Comparison of ENCODE assay signal across 22 cellular contexts in the genomic region with DNA sequence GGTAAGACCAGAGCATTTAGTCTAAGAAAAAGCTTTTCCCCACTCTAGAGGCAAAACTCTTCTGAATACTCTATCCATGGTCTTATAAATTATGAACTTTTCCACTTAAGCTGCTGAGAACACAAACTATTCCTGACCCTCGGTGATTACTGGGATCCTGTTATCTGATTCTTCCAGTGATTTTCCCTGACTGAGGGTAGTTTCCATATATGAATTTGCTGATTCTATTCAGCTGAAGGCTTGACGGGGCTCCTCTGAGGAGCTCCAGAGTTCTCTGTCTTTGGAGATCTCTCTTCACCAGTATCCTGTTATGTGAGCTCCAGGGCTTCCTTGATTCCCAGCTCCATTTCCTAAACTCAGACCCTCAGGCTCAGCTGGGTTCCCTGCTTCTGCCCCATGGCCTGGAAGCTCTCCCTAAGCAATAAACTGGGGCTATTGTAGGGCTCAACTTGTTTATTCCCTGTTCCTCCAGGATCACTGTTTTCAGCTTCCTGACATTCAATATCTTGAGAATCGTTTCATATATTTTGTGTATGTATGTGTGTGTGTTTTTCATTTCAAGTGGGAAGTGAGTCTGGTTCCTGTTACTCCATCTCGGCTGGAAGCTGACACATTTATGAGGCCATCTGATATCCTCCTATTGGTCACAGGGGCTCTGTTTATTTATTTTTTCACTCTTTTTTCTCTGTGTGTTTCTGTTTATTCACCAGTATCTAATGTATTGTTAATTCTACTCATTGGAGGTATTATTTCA.
DNase-seq lines count a peak whose midpoint lies in the region; TF ChIP-seq lines count a peak whose summit lies in the region.
"Had no signal": no experiment of that assay in that cellular context is flagged by ENCODE, and none has a peak within 500 bp of the region (broad histone marks: within the 10 kb centered on the region; RNA-seq: fewer than 3 reads in every experiment).

No MANE protein-coding gene starts in this region.

- H3K9me3 Mint-ChIP-seq in type B pancreatic cell = peaks cover 8% of the 10 kb centered on the region

- H3K36me3 Mint-ChIP-seq in type B pancreatic cell = peaks cover 21% of the 10 kb centered on the region
- H3K36me3 Mint-ChIP-seq: activated CD8-positive, alpha-beta memory T cell treated with anti-CD3 and anti-CD28 coated beads, Interleukin-2, amount 10 ng/mL, durations not matched to agents 7 days and 5 days; activated naive CD8-positive, alpha-beta T cell treated with anti-CD3 and anti-CD28 coated beads for 36 hours; stimulated activated effector memory CD8-positive, alpha-beta T cell treated with anti-CD3 and anti-CD28 coated beads, Interleukin-12 subunit alpha, Interleukin-12 subunit beta, amount 100 ng/mL, for 72 hours had no signal

- no peak for TF ChIP-seq CTCF in type B pancreatic cell (conservative IDR thresholded peaks at IDR 0.05)

- no peak overlapping the region for H3K4me3 Mint-ChIP-seq in type B pancreatic cell
- H3K4me3 Mint-ChIP-seq: activated CD8-positive, alpha-beta memory T cell treated with anti-CD3 and anti-CD28 coated beads, Interleukin-2, amount 10 ng/mL, durations not matched to agents 7 days and 5 days; activated naive CD8-positive, alpha-beta T cell treated with anti-CD3 and anti-CD28 coated beads for 36 hours; stimulated activated effector memory CD8-positive, alpha-beta T cell treated with anti-CD3 and anti-CD28 coated beads, Interleukin-12 subunit alpha, Interleukin-12 subunit beta, amount 100 ng/mL, for 72 hours had no signal

- no peaks in the 10 kb centered on the region for H3K27me3 Mint-ChIP-seq in type B pancreatic cell
- H3K27me3 Mint-ChIP-seq: activated CD8-positive, alpha-beta memory T cell treated with anti-CD3 and anti-CD28 coated beads, Interleukin-2, amount 10 ng/mL, durations not matched to agents 7 days and 5 days; activated naive CD8-positive, alpha-beta T cell treated with anti-CD3 and anti-CD28 coated beads for 36 hours had no signal

- H3K9me3 ChIP-seq in SK-N-MC (ENCODE audit: low read depth, low read length) = peaks cover 8% of the 10 kb centered on the region; the same call in 1 of the 2 replicates
- H3K9me3 ChIP-seq: thoracic aorta had no signal

- intact Hi-C loops in cardiac septum (cut with DNase I) = no loop called here

- H3K4me1 Mint-ChIP-seq in type B pancreatic cell (ENCODE audit: unreplicated experiment) = peaks cover 14% of the 10 kb centered on the region
- H3K4me1 Mint-ChIP-seq: activated CD8-positive, alpha-beta memory T cell treated with anti-CD3 and anti-CD28 coated beads, Interleukin-2, amount 10 ng/mL, durations not matched to agents 7 days and 5 days; activated naive CD8-positive, alpha-beta T cell treated with anti-CD3 and anti-CD28 coated beads for 36 hours; stimulated activated effector memory CD8-positive, alpha-beta T cell treated with anti-CD3 and anti-CD28 coated beads, Interleukin-12 subunit alpha, Interleukin-12 subunit beta, amount 100 ng/mL, for 72 hours had no signal

- H3K27ac Mint-ChIP-seq in type B pancreatic cell = peak overlapping the region; percentile 25
- H3K27ac Mint-ChIP-seq: activated CD8-positive, alpha-beta memory T cell treated with anti-CD3 and anti-CD28 coated beads, Interleukin-2, amount 10 ng/mL, durations not matched to agents 7 days and 5 days; activated naive CD8-positive, alpha-beta T cell treated with anti-CD3 and anti-CD28 coated beads for 36 hours; stimulated activated effector memory CD8-positive, alpha-beta T cell treated with anti-CD3 and anti-CD28 coated beads, Interleukin-12 subunit alpha, Interleukin-12 subunit beta, amount 100 ng/mL, for 72 hours had no signal

- H3K9ac ChIP-seq in SK-N-MC (ENCODE audit: insufficient read length) = peak overlapping the region; percentile 55

- DNase-seq in LHCN-M2 (ENCODE audit: low read depth) (peak; percentile 30), SK-N-MC (ENCODE audit: low read depth, low spot score) (peak; percentile 22), lung microvascular endothelial cell (ENCODE audit: low read depth in 2 of 2) (peak; percentile 51 to 86), type B pancreatic cell (ENCODE audit: extremely low spot score, unreplicated experiment) (no peak), cardiac septum (ENCODE audit: low spot score) (no peak), NCI-H526 (lab: John Stamatoyannopoulos, UW) (no peak)
- DNase-seq in effector CD4-positive, alpha-beta T cell = no peak
- DNase-seq: activated CD4-positive, alpha-beta T cell treated with anti-CD3 and anti-CD28 coated beads for 48 hours; activated CD8-positive, alpha-beta memory T cell treated with anti-CD3 and anti-CD28 coated beads, Interleukin-2, amount 10 ng/mL, durations not matched to agents 7 days and 5 days; activated naive CD8-positive, alpha-beta T cell treated with anti-CD3 and anti-CD28 coated beads for 36 hours; Kasumi-1; left colon; NCI-H1092 treated with DMSO at 0.1 percent for 48 hours; NK-92 treated with Interleukin-12 subunit alpha and Interleukin-12 subunit beta, amount 100 ng/mL, for 24 hours; occipital lobe; right cardiac atrium; SW 1271 had no signal

- no peaks in the 10 kb centered on the region for H3K36me3 ChIP-seq in SK-N-MC (ENCODE audit: insufficient read depth, low read length)
- H3K36me3 ChIP-seq: gastroesophageal sphincter, thoracic aorta had no signal

- peak overlapping the region; percentile 67 for H3K4me3 ChIP-seq in SK-N-MC
- H3K4me3 ChIP-seq: coronary artery, gastroesophageal sphincter, thoracic aorta had no signal

- H3K27ac ChIP-seq in SK-N-MC = peak overlapping the region; percentile 85
- H3K27ac ChIP-seq: coronary artery, epithelial cell of prostate, gastroesophageal sphincter, thoracic aorta had no signal

Comparison
In these comparisons a context has a peak if more than half of its experiments do, and no peak if none do; other contexts are left out.
1. DNase-seq: peak in LHCN-M2 (single experiment), SK-N-MC (single experiment) and lung microvascular endothelial cell (2 of 2); none in type B pancreatic cell (single experiment), cardiac septum (single experiment), effector CD4-positive, alpha-beta T cell (single experiment) and NCI-H526 (0 of 2).